Comparison of ENCODE assay signal across 18 cellular contexts in the genomic region with DNA sequence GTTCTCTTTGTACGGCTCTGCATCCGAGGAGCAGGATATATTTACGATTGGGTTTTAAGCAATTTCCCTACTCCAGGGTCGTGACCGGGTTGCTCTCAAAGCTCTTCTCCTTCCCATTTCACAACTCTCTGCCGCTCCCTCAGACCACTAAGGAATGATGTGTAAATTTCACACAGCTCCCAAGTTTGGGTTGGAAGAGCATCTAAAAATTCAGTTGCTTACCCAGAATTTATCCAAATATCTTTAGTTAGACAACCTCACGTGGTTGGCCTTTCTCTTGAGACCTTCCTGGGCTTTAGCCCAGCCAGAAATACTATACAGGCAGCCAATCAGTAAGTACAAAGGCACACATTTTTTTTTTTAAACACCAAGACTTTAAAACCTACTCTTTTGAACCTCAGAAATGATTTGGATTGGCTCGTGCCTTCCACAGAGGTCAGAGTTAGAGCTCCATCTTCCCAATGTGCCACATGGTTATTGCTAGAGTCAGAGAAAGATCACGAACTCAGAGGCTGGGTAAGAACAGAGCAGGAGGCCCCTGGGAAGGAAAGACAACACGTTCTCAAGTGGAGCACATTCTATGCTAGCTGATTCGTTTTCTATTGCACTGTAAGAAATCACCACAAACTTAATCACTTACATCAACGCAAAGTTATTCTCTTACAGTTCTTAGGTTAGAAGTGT.
DNase-seq lines count a peak whose midpoint lies in the region; ATAC-seq and TF ChIP-seq lines count a peak whose summit lies in the region.
"Had no signal": no experiment of that assay in that cellular context is flagged by ENCODE, and none has a peak within 500 bp of the region (broad histone marks: within the 10 kb centered on the region; RNA-seq: fewer than 3 reads in every experiment).

No MANE protein-coding gene starts in this region.

- DNase-seq in Right ventricle myocardium superior (no peak), right atrium auricular region (ENCODE audit: low spot score) (no peak), left ventricle myocardium superior (no peak), psoas muscle (no peak), aorta (no peak), SW480 (ENCODE audit: low spot score) (no peak), nucleus accumbens (lab: John Stamatoyannopoulos, UW) (no peak)
- DNase-seq: DND-41, HCEC 1CT, NCI-H1436, NCI-H2029, NCI-H510A, NCI-H774, RPMI8226 had no signal

- H3K36me3 ChIP-seq in right atrium auricular region, result no peaks in the 10 kb centered on the region
- H3K36me3 ChIP-seq in psoas muscle (ENCODE audit: insufficient read depth in 1 of 2, low read depth in 1 of 2), result no peaks in the 10 kb centered on the region
- no peaks in the 10 kb centered on the region for H3K36me3 ChIP-seq in aorta (ENCODE audit: control insufficient read depth in 1 of 2, insufficient read depth in 2 of 2, low read length in 1 of 2)
- H3K36me3 ChIP-seq: BLaER1 treated with 17β-estradiol and CSF1 and Interleukin-3, amounts not matched to agents 10 nM and 100 nM had no signal

- H3K9me3 ChIP-seq in right atrium auricular region (no peaks in the 10 kb centered on the region), psoas muscle (no peaks in the 10 kb centered on the region), aorta (ENCODE audit: control insufficient read depth, low read length) (peaks cover 1% of the 10 kb centered on the region)
- H3K9me3 ChIP-seq: BLaER1 treated with 17β-estradiol and CSF1 and Interleukin-3, amounts not matched to agents 10 nM and 100 nM had no signal

- intact Hi-C loops in Right ventricle myocardium superior (cut with DNase I) (no loop called here), left ventricle myocardium superior (cut with micrococcal nuclease) (no loop called here), psoas muscle (cut with DNase I) (no loop called here), aorta (cut with DNase I) (no loop called here)

- H3K4me3 ChIP-seq in right atrium auricular region (no peak overlapping the region), psoas muscle (no peak overlapping the region), aorta (ENCODE audit: low read length in 2 of 2) (no peak overlapping the region)
- H3K4me3 ChIP-seq: BLaER1 treated with 17β-estradiol and CSF1 and Interleukin-3, amounts not matched to agents 10 nM and 100 nM; GM12878; K562 had no signal

- H3K4me1 ChIP-seq in right atrium auricular region (no peaks in the 10 kb centered on the region), psoas muscle (no peaks in the 10 kb centered on the region), aorta (ENCODE audit: control insufficient read depth in 1 of 2, insufficient read depth in 2 of 2, low read length in 2 of 2) (no peaks in the 10 kb centered on the region)
- H3K4me1 ChIP-seq: BLaER1 treated with 17β-estradiol and CSF1 and Interleukin-3, amounts not matched to agents 10 nM and 100 nM had no signal

- WGBS in psoas muscle, 3 donors, result 64 to 72% (median 67%) methylated on average over 12 of the region's 12 CpGs
- 25 to 40% methylated on average over 12 of the region's 12 CpGs for WGBS in aorta, 2 donors

- H3K27me3 ChIP-seq in right atrium auricular region, result no peaks in the 10 kb centered on the region
- peaks cover 0 to 4% (median 0%) of the 10 kb centered on the region in 3 donors for H3K27me3 ChIP-seq in psoas muscle (ENCODE audit: insufficient read depth in 3 of 3, low read length in 2 of 3)
- peaks cover 0 to 2% of the 10 kb centered on the region in 2 donors for H3K27me3 ChIP-seq in aorta (ENCODE audit: control insufficient read depth in 1 of 2, insufficient read depth in 2 of 2, low read length in 1 of 2)
- H3K27me3 ChIP-seq: BLaER1 treated with 17β-estradiol and CSF1 and Interleukin-3, amounts not matched to agents 10 nM and 100 nM had no signal

- no peak overlapping the region for H3K27ac ChIP-seq in right atrium auricular region
- H3K27ac ChIP-seq in psoas muscle, result no peak overlapping the region
- H3K27ac ChIP-seq in aorta (ENCODE audit: low read depth in 1 of 2, low read length in 2 of 2), result no peak overlapping the region
- H3K27ac ChIP-seq: BLaER1 treated with 17β-estradiol and CSF1 and Interleukin-3, amounts not matched to agents 10 nM and 100 nM had no signal

- TF ChIP-seq CTCF in right atrium auricular region (IDR thresholded peaks at IDR 0.05) (no peak), psoas muscle (IDR thresholded peaks at IDR 0.05) (no peak)

- ATAC-seq in Right ventricle myocardium superior (ENCODE audit: poor library complexity), result peak; percentile 84
- peak; percentile 90 for ATAC-seq in left ventricle myocardium superior
- peak; percentile 27 to 54 (median 43) for ATAC-seq in psoas muscle
- ATAC-seq in aorta (ENCODE audit: low FRiP score), result peak; percentile 68
- no peak for ATAC-seq in HG03135 (IDR thresholded peaks at IDR 0.05; ENCODE audit: unreplicated experiment)
- ATAC-seq: GM12878, K562 had no signal
